ENCODE assay signal across 19 cellular contexts in the genomic region with DNA sequence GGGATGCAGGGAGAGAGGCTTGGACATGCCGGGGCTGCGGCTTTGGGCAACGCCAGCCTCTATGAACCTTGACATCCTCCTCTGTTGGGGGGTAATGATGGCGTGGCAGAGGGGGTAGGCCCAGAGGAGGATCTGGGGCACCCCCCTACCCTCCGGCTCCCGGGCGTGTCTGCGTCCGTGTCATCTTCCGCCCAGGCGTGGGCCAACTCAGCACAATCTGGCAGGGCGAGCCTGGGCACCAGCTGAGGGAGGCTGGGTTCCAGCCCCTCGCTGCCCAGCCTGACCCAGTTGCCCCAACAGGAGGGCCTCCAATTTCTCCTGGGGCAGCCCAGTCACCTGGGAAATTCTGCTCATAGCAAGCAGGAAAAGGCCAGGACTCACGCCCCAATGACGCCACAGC.
DNase-seq lines count a peak whose midpoint lies in the region; ATAC-seq, FAIRE-seq and TF ChIP-seq lines count a peak whose summit lies in the region.
"Had no signal": no experiment of that assay in that cellular context is flagged by ENCODE, and none has a peak within 500 bp of the region (broad histone marks: within the 10 kb centered on the region; RNA-seq: fewer than 3 reads in every experiment).

No MANE protein-coding gene starts in this region.

- FAIRE-seq in HepG2 (lab: Jason Lieb, UNC): no peak
- FAIRE-seq: colon, pancreas had no signal

- H3K4ac ChIP-seq in neuronal stem cell (ENCODE audit: low read length): no peak overlapping the region

- no peak for TF ChIP-seq RAD21 in HepG2 (CRISPR knock-in tag; IDR thresholded peaks at IDR 0.05)

- DNase-seq in HepG2 (ENCODE audit: low spot score) (no peak), right lobe of liver (no peak), endothelial cell (ENCODE audit: low spot score) (no peak), neuronal stem cell (ENCODE audit: low spot score) (no peak), vagina (ENCODE audit: extremely low spot score in 2 of 2) (no peak), MG63 (no peak), psoas muscle (no peak), DMS114 treated with DMSO at 0.1 percent for 48 hours (lab: John Stamatoyannopoulos, UW; ENCODE audit: unreplicated experiment) (no peak)
- DNase-seq: NCI-H1436 treated with DMSO at 0.1 percent for 48 hours had no signal

- H3K27ac ChIP-seq in HepG2 (ENCODE audit: extremely low read length, insufficient read depth, low read length) (no peak overlapping the region), right lobe of liver (no peak overlapping the region), neuronal stem cell (replicated peaks; ENCODE audit: low read length) (no peak overlapping the region), vagina (peak overlapping the region; percentile 81), psoas muscle (no peak overlapping the region)
- H3K27ac ChIP-seq: BLaER1 had no signal

- TF ChIP-seq CTCF in HepG2 (CRISPR knock-in tag; IDR thresholded peaks at IDR 0.05): no peak
- TF ChIP-seq CTCF in right lobe of liver (IDR thresholded peaks at IDR 0.05): no peak
- no peak for TF ChIP-seq CTCF in endothelial cell (IDR thresholded peaks at IDR 0.05; ENCODE audit: unreplicated experiment)
- TF ChIP-seq CTCF in vagina (IDR thresholded peaks at IDR 0.05): no peak
- TF ChIP-seq CTCF in psoas muscle (IDR thresholded peaks at IDR 0.05): no peak

- H3K27me3 ChIP-seq in HepG2 (ENCODE audit: control insufficient read depth in 1 of 2, insufficient read depth in 2 of 2, low read length in 2 of 2) (no peaks in the 10 kb centered on the region; a peak in 1 of 5 replicates), right lobe of liver (no peaks in the 10 kb centered on the region), neuronal stem cell (ENCODE audit: control insufficient read depth in 3 of 3, insufficient read depth in 3 of 3, low read depth in 1 of 3, low read length in 3 of 3) (no peaks in the 10 kb centered on the region), vagina (no peaks in the 10 kb centered on the region), MG63 (no peaks in the 10 kb centered on the region), psoas muscle (ENCODE audit: insufficient read depth in 3 of 3, low read length in 2 of 3) (no peaks in the 10 kb centered on the region)
- H3K27me3 ChIP-seq: BLaER1, hepatocyte, pancreas, upper lobe of right lung had no signal

- H3K9ac ChIP-seq in HepG2 (ENCODE audit: insufficient read depth, low read depth, low read length): no peak overlapping the region
- peak overlapping the region; percentile 60 for H3K9ac ChIP-seq in neuronal stem cell (ENCODE audit: low read depth, low read length, poor library complexity)
- H3K9ac ChIP-seq: BLaER1 had no signal

- H3K79me1 ChIP-seq in neuronal stem cell (ENCODE audit: low read depth, low read length): no peaks in the 10 kb centered on the region

- peak overlapping the region in 1 of 3 experiments; percentile 25; a peak in 1 of 6 replicates for H3K4me3 ChIP-seq in HepG2 (replicated peaks in 1 of 3; ENCODE audit: insufficient read depth in 1 of 3, low read depth in 2 of 3, low read length in 3 of 3)
- H3K4me3 ChIP-seq in right lobe of liver: no peak overlapping the region
- no peak overlapping the region for H3K4me3 ChIP-seq in neuronal stem cell (ENCODE audit: low read length in 2 of 2)
- no peak overlapping the region for H3K4me3 ChIP-seq in vagina
- no peak overlapping the region for H3K4me3 ChIP-seq in MG63
- no peak overlapping the region for H3K4me3 ChIP-seq in psoas muscle
- H3K4me3 ChIP-seq: BLaER1, hepatocyte, lung, pancreas, upper lobe of right lung had no signal

- H2BK12ac ChIP-seq in neuronal stem cell (ENCODE audit: low read length): no peak overlapping the region

- H2AK5ac ChIP-seq in neuronal stem cell (ENCODE audit: low read depth, low read length): peak overlapping the region; percentile 92

- H3K4me2 ChIP-seq in HepG2 (ENCODE audit: low read depth, low read length) (peak overlapping the region; percentile 53), neuronal stem cell (ENCODE audit: insufficient read depth, low read length, poor library complexity, severe bottlenecking) (no peak overlapping the region)
- H3K4me2 ChIP-seq: BLaER1, hepatocyte had no signal

- peak overlapping the region; percentile 41 for H3K18ac ChIP-seq in neuronal stem cell (ENCODE audit: low read length)

- no TSS peak for BruUV-seq in HepG2 (replicated peaks; lab: Mats Ljungman, UMichigan)

- no peaks in the 10 kb centered on the region for H3K79me2 ChIP-seq in HepG2 (ENCODE audit: insufficient read depth, low read length)
- H3K79me2 ChIP-seq: hepatocyte had no signal

- TF ChIP-seq EP300 in HepG2 (IDR thresholded peaks at IDR 0.05; ENCODE audit: low read depth in 2 of 2, low read length in 2 of 2): no peak
- no peak for TF ChIP-seq EP300 in HepG2 (CRISPR knock-in tag; IDR thresholded peaks at IDR 0.05; ENCODE audit: borderline replicate concordance)

- CTCF ChIA-PET in HepG2 (lab: Yijun Ruan, JAX; ENCODE audit: low intra/inter-chr PET ratio, low total read pairs): no interaction called here

- H2BK5ac ChIP-seq in neuronal stem cell (ENCODE audit: low read length): no peak overlapping the region

- in situ Hi-C loops in HepG2 (cut with HindIII; ENCODE audit: extremely low pct_ligation_motif_present, low pct_unique_long_range_greater_than_20kb): no loop called here

- no peak overlapping the region for H3K14ac ChIP-seq in neuronal stem cell (ENCODE audit: low read length)

- H3K4me1 Mint-ChIP-seq in endothelial cell (ENCODE audit: unreplicated experiment): peaks cover 17% of the 10 kb centered on the region

- no peak for ATAC-seq in HepG2
- no peak for ATAC-seq in right lobe of liver
- ATAC-seq in psoas muscle: no peak

- H4K91ac ChIP-seq in neuronal stem cell (ENCODE audit: low read depth, low read length, poor library complexity): no peak overlapping the region

- peaks cover 5% of the 10 kb centered on the region for H3K27me3 Mint-ChIP-seq in endothelial cell (ENCODE audit: unreplicated experiment)
- H3K27me3 Mint-ChIP-seq: stimulated activated naive CD8-positive, alpha-beta T cell treated with anti-CD3 and anti-CD28 coated beads, Interleukin-15, Interleukin-2, amounts not matched to agents 100 ng/mL and 50 ng/mL, for 24 hours had no signal

- no peaks in the 10 kb centered on the region for H3K9me3 Mint-ChIP-seq in endothelial cell (ENCODE audit: unreplicated experiment)
- H3K9me3 Mint-ChIP-seq: activated T-helper 1 cell treated with anti-CD3 and anti-CD28 coated beads, Interleukin-12 subunit alpha, Interleukin-12 subunit beta, Interleukin-2, Interleukin-4 antibody, amounts not matched to agents 30 ng/mL and 10 ng/mL and 1 ng/mL, durations not matched to agents 14 hours and 24 hours and 36 hours; HFFc6; stimulated activated naive CD8-positive, alpha-beta T cell treated with anti-CD3 and anti-CD28 coated beads, Interleukin-15, Interleukin-2, amounts not matched to agents 100 ng/mL and 50 ng/mL, for 24 hours had no signal

- WGBS in HepG2 (ENCODE audit: low lambda C conversion rate): 34% methylated on average over 5 of the region's 15 CpGs
- WGBS in right lobe of liver (ENCODE audit: insufficient coverage, low coverage, low lambda C conversion rate, missing lambda C conversion rate): 33% methylated on average over 1 of the region's 15 CpGs
- no CpG with 5 or more reads among the region's 15 CpGs for WGBS in neuronal stem cell (ENCODE audit: extremely low coverage in 2 of 2, insufficient read length in 2 of 2, insufficient replicate concordance in 1 of 2), 2 donors
- 68 to 75% (median 71%) methylated on average over 11 to 15 of the region's 15 CpGs for WGBS in psoas muscle, 3 donors

- H3K36me3 Mint-ChIP-seq in endothelial cell (ENCODE audit: low read depth, unreplicated experiment): peaks cover 7% of the 10 kb centered on the region
- H3K36me3 Mint-ChIP-seq: brain had no signal

- H3K9me3 ChIP-seq in HepG2 (ENCODE audit: low read length) (no peaks in the 10 kb centered on the region), right lobe of liver (no peaks in the 10 kb centered on the region), neuronal stem cell (replicated peaks in 1 of 2; ENCODE audit: control insufficient read depth in 2 of 2, insufficient read depth in 1 of 2, low read depth in 1 of 2, low read length in 2 of 2) (no peaks in the 10 kb centered on the region), vagina (no peaks in the 10 kb centered on the region), MG63 (no peaks in the 10 kb centered on the region), psoas muscle (no peaks in the 10 kb centered on the region)
- H3K9me3 ChIP-seq: pancreas, upper lobe of right lung had no signal

- POLR2A ChIA-PET in HepG2 (lab: Yijun Ruan, JAX): interaction anchor here (1.4 to 2.6 kb wide), 2 partner anchors 10 to 108 kb away, joined by 6 to 10 read pairs; no protein-coding TSS in a partner anchor

- H3K27ac Mint-ChIP-seq in endothelial cell (ENCODE audit: unreplicated experiment): peak overlapping the region; percentile 8
- H3K27ac Mint-ChIP-seq: stimulated activated naive CD8-positive, alpha-beta T cell treated with anti-CD3 and anti-CD28 coated beads, Interleukin-15, Interleukin-2, amounts not matched to agents 100 ng/mL and 50 ng/mL, for 24 hours had no signal

- H2BK15ac ChIP-seq in neuronal stem cell (ENCODE audit: low read length): peak overlapping the region; percentile 6

- TF ChIP-seq POLR2A in HepG2 (IDR thresholded peaks at IDR 0.05; ENCODE audit: insufficient read depth in 1 of 2, low read depth in 2 of 2, low read length in 2 of 2) (no peak), right lobe of liver (IDR thresholded peaks at IDR 0.05) (no peak), vagina (IDR thresholded peaks at IDR 0.05) (no peak)

- peaks cover 73% of the 10 kb centered on the region for H3K4me1 ChIP-seq in HepG2 (ENCODE audit: insufficient read depth, low read length)
- peaks cover 0 to 4% (median 0%) of the 10 kb centered on the region in 4 donors for H3K4me1 ChIP-seq in right lobe of liver
- peaks cover 6 to 10% of the 10 kb centered on the region in 2 donors for H3K4me1 ChIP-seq in neuronal stem cell (ENCODE audit: control insufficient read depth in 2 of 2, insufficient read depth in 1 of 2, low read depth in 1 of 2, low read length in 2 of 2)
- peaks cover 43% of the 10 kb centered on the region for H3K4me1 ChIP-seq in vagina
- peaks cover 22% of the 10 kb centered on the region for H3K4me1 ChIP-seq in psoas muscle
- H3K4me1 ChIP-seq: pancreas had no signal

- H4K20me1 ChIP-seq in HepG2 (ENCODE audit: insufficient read depth, low read length): no peaks in the 10 kb centered on the region
- H4K20me1 ChIP-seq: BLaER1 had no signal

- H4K8ac ChIP-seq in neuronal stem cell (ENCODE audit: low read depth, low read length): no peak overlapping the region

- no peak overlapping the region for H2AFZ ChIP-seq in HepG2 (ENCODE audit: low read length)
- H2AFZ ChIP-seq in neuronal stem cell (ENCODE audit: low read length): peak overlapping the region; percentile 86
- H2AFZ ChIP-seq: hepatocyte had no signal

- no peak overlapping the region for H3K23ac ChIP-seq in neuronal stem cell (ENCODE audit: low read depth, low read length, poor library complexity)

- H3K4me3 Mint-ChIP-seq in endothelial cell (ENCODE audit: unreplicated experiment): no peak overlapping the region
- H3K4me3 Mint-ChIP-seq: activated T-helper 1 cell treated with anti-CD3 and anti-CD28 coated beads, Interleukin-12 subunit alpha, Interleukin-12 subunit beta, Interleukin-2, Interleukin-4 antibody, amounts not matched to agents 30 ng/mL and 10 ng/mL and 1 ng/mL, durations not matched to agents 14 hours and 24 hours and 36 hours; brain; HFFc6; stimulated activated naive CD8-positive, alpha-beta T cell treated with anti-CD3 and anti-CD28 coated beads, Interleukin-15, Interleukin-2, amounts not matched to agents 100 ng/mL and 50 ng/mL, for 24 hours had no signal

- H2BK120ac ChIP-seq in neuronal stem cell (ENCODE audit: low read depth, low read length): no peak overlapping the region

- H3K36me3 ChIP-seq in HepG2 (replicated peaks in 1 of 2; ENCODE audit: control insufficient read depth in 1 of 2, insufficient read depth in 2 of 2, low read length in 2 of 2) (no peaks in the 10 kb centered on the region), right lobe of liver (no peaks in the 10 kb centered on the region), neuronal stem cell (replicated peaks in 1 of 2; ENCODE audit: control insufficient read depth in 2 of 2, insufficient read depth in 2 of 2, low read length in 2 of 2) (no peaks in the 10 kb centered on the region), vagina (no peaks in the 10 kb centered on the region), MG63 (no peaks in the 10 kb centered on the region), psoas muscle (ENCODE audit: insufficient read depth in 1 of 2, low read depth in 1 of 2) (no peaks in the 10 kb centered on the region)
- H3K36me3 ChIP-seq: BLaER1, pancreas, upper lobe of right lung had no signal

- intact Hi-C loops in HepG2 (cut with micrococcal nuclease; ENCODE audit: unreplicated experiment) (loop anchor here (2.0 kb wide), 1 partner anchor 109 kb away; a partner anchor contains a TSS), right lobe of liver (cut with DNase I) (loop anchor here (5.0 kb wide), 1 partner anchor 125 kb away; no protein-coding TSS in a partner anchor), vagina (cut with DNase I) (loop anchor here (5.0 kb wide), 1 partner anchor 120 kb away; no protein-coding TSS in a partner anchor), psoas muscle (cut with DNase I) (loop anchor here (2.0 to 5.0 kb wide), 4 partner anchors 45 to 175 kb away; no protein-coding TSS in a partner anchor)
